Comparison of ENCODE assay signal across 8 cellular contexts in the genomic region with DNA sequence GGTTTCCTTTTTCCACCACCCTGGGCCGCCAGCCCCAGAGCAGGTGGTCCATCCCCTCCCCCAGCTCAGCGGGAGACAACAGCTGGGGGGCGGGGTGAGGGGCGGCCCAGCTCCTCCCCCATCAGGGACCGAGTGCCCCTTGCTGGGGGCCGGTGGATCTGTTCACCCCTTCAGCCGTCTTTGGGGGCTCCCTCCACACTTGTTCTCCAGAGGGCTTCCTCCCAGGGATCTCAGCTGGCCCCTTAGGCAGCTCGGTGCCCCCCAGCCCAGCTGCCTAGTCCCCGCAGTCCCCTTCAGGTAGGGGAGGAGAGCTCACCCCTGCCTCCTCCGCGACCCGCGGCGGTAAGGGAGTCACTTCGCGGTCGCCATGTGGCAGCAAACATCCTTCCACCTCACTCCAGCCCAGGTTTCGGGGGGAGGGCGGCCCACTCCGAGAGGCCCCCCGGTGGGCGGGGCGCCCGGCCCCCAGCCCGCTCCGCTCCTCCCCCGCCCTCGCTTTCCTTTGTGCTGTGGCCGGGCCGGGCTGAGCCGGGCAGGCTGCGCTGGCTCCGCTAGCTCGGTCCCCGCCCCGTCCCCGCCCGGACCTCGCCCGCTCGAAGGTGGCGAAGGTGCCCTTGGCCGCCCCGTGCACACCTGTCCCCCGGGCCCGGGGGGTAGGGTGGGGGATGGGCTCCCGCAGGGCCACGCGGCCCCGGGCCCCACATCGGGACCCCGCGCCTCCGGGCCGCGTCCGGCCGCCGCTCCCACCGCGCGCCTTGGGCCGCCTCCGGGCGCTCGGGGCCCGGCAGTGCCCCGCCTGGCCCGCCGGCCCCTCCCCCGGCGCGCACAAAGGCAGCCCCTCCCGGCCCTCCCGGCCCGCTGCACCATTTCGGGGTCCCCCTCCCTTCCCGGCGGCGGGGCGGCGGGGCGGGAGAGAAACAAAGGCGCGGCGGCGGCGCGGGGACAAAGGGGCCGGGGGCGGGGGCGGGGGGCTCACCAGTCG. TPM values are rescaled to one million over a fixed set of nuclear protein-coding genes. Genes with fewer than 3 reads are reported as not detected.
A peak's percentile ranks its signal among the peaks of the same experiment; 100 is the strongest.
DNase-seq lines count a peak whose midpoint lies in the region; ATAC-seq, FAIRE-seq and TF ChIP-seq lines count a peak whose summit lies in the region.

No MANE protein-coding gene starts in this region.

- peak overlapping the region; percentile 96 for H3K4ac ChIP-seq in neuronal stem cell (ENCODE audit: low read length)

- H2BK120ac ChIP-seq in neuronal stem cell (ENCODE audit: low read depth, low read length) = peak overlapping the region; percentile 93

- no peaks in the 10 kb centered on the region for H3F3A ChIP-seq in Loucy (ENCODE audit: low read depth)

- H3K79me2 ChIP-seq in Loucy (ENCODE audit: insufficient read depth, low read length) = peaks cover 45% of the 10 kb centered on the region

- no peaks in the 10 kb centered on the region for H3K9me3 ChIP-seq in A549
- H3K9me3 ChIP-seq in Loucy (ENCODE audit: insufficient read depth, low read depth, low read length) = no peaks in the 10 kb centered on the region
- H3K9me3 ChIP-seq in neuronal stem cell (replicated peaks in 1 of 2; ENCODE audit: control insufficient read depth in 2 of 2, insufficient read depth in 1 of 2, low read depth in 1 of 2, low read length in 2 of 2) = no peaks in the 10 kb centered on the region

- peak overlapping the region; percentile 12 for H2BK15ac ChIP-seq in neuronal stem cell (ENCODE audit: low read length)

- TF ChIP-seq POLR2A in A549 (IDR thresholded peaks at IDR 0.05; ENCODE audit: low read length) (no peak), GM18951 (IDR thresholded peaks at IDR 0.05; ENCODE audit: extremely low read depth, insufficient read depth, insufficient read length) (peak; percentile 56)

- H3K79me1 ChIP-seq in neuronal stem cell (ENCODE audit: low read depth, low read length) = peaks cover 25% of the 10 kb centered on the region

- no peaks in the 10 kb centered on the region; the same call in 1 of the 2 replicates for H3K36me3 ChIP-seq in Loucy (ENCODE audit: insufficient read depth, low read length)
- peaks cover 29 to 49% of the 10 kb centered on the region in 2 donors for H3K36me3 ChIP-seq in neuronal stem cell (replicated peaks in 1 of 2; ENCODE audit: control insufficient read depth in 2 of 2, insufficient read depth in 2 of 2, low read length in 2 of 2)

- peak overlapping the region; percentile 94 for H3K23ac ChIP-seq in neuronal stem cell (ENCODE audit: low read depth, low read length, poor library complexity)

- H2AFZ ChIP-seq in Loucy (ENCODE audit: low read length) (no peak overlapping the region), neuronal stem cell (ENCODE audit: low read length) (peak overlapping the region; percentile 61)

- no peak for TF ChIP-seq EP300 in A549 (IDR thresholded peaks at IDR 0.05)

- DNase-seq in A549 (ENCODE audit: low read depth in 1 of 2, low spot score in 1 of 2) (no peak), neuronal stem cell (ENCODE audit: low spot score) (peak; percentile 52), LoVo (ENCODE audit: low spot score) (no peak), HPDE6-E6E7 (ENCODE audit: extremely low spot score) (no peak)
- DNase-seq in activated CD8-positive, alpha-beta memory T cell treated with anti-CD3 and anti-CD28 coated beads for 48 hours (ENCODE audit: low read depth in 2 of 3, low spot score in 2 of 3) = peak; percentile 47 to 77 (median 67)

- H4K8ac ChIP-seq in neuronal stem cell (ENCODE audit: low read depth, low read length) = no peak overlapping the region

- peak overlapping the region; percentile 95 for H2BK5ac ChIP-seq in neuronal stem cell (ENCODE audit: low read length)

- in situ Hi-C loops in GM18951 (cut with MboI; ENCODE audit: low sequenced_read_pairs, unreplicated experiment) = no loop called here

- TF ChIP-seq RAD21 in A549 (conservative IDR thresholded peaks at IDR 0.05 in 1 of 2, IDR thresholded peaks at IDR 0.05 in 1 of 2) = no peak

- H3K14ac ChIP-seq in neuronal stem cell (ENCODE audit: low read length) = peak overlapping the region; percentile 94

- H4K20me1 ChIP-seq in Loucy (ENCODE audit: insufficient read depth, low read length, poor library complexity, severe bottlenecking) = peaks cover 34% of the 10 kb centered on the region

- CTCF ChIA-PET in A549 (lab: Yijun Ruan, JAX) = interaction anchor here (0.6 to 19.7 kb wide), 5 partner anchors 9 to 57 kb away, joined by 3 to 241 read pairs (median 9); no protein-coding TSS in a partner anchor

- WGBS in A549 (ENCODE audit: missing lambda C conversion rate) = 4% methylated on average over 13 of the region's 93 CpGs
- WGBS in neuronal stem cell (ENCODE audit: extremely low coverage in 2 of 2, insufficient read length in 2 of 2, insufficient replicate concordance in 1 of 2), 2 donors = no CpG with 5 or more reads among the region's 93 CpGs

- TF ChIP-seq CTCF in A549 (IDR thresholded peaks at IDR 0.05) = no peak
- no peak for TF ChIP-seq CTCF in Loucy (conservative IDR thresholded peaks at IDR 0.05; ENCODE audit: low read length)

- H3K27me3 ChIP-seq in Loucy (ENCODE audit: insufficient read depth, low read length, poor library complexity, severe bottlenecking) (no peaks in the 10 kb centered on the region), neuronal stem cell (ENCODE audit: control insufficient read depth in 3 of 3, insufficient read depth in 3 of 3, low read depth in 1 of 3, low read length in 3 of 3) (no peaks in the 10 kb centered on the region)

- peaks cover 62% of the 10 kb centered on the region for H3K4me1 ChIP-seq in A549
- H3K4me1 ChIP-seq in Loucy (ENCODE audit: insufficient read depth, low read length, poor library complexity, severe bottlenecking) = peaks cover 16% of the 10 kb centered on the region
- peaks cover 41 to 44% of the 10 kb centered on the region in 2 donors for H3K4me1 ChIP-seq in neuronal stem cell (ENCODE audit: control insufficient read depth in 2 of 2, insufficient read depth in 1 of 2, low read depth in 1 of 2, low read length in 2 of 2)

- H3K9me2 ChIP-seq in Loucy (replicated peaks; ENCODE audit: low read depth, low read length) = no peaks in the 10 kb centered on the region

- H4K91ac ChIP-seq in neuronal stem cell (ENCODE audit: low read depth, low read length, poor library complexity) = peak overlapping the region; percentile 92

- H3K9ac ChIP-seq in Loucy (ENCODE audit: low read depth, low read length, poor library complexity, severe bottlenecking) = peak overlapping the region; percentile 71
- H3K9ac ChIP-seq in neuronal stem cell (ENCODE audit: low read depth, low read length, poor library complexity) = peak overlapping the region; percentile 99

- peak overlapping the region; percentile 99 for H3K4me2 ChIP-seq in A549
- H3K4me2 ChIP-seq in Loucy (ENCODE audit: low read depth, low read length, poor library complexity, severe bottlenecking) = peak overlapping the region; percentile 91
- H3K4me2 ChIP-seq in neuronal stem cell (ENCODE audit: insufficient read depth, low read length, poor library complexity, severe bottlenecking) = peak overlapping the region; percentile 87

- H2BK12ac ChIP-seq in neuronal stem cell (ENCODE audit: low read length) = peak overlapping the region; percentile 69

- peak overlapping the region; percentile 99 for H3K4me3 ChIP-seq in A549
- peak overlapping the region; percentile 89 for H3K4me3 ChIP-seq in Loucy (ENCODE audit: low read length, poor library complexity, severe bottlenecking)
- peak overlapping the region; percentile 94 to 96 for H3K4me3 ChIP-seq in neuronal stem cell (ENCODE audit: low read length in 2 of 2)

- H3K27ac ChIP-seq in A549 = peak overlapping the region; percentile 97 to 99
- peak overlapping the region; percentile 88 for H3K27ac ChIP-seq in neuronal stem cell (replicated peaks; ENCODE audit: low read length)

- H2AK5ac ChIP-seq in neuronal stem cell (ENCODE audit: low read depth, low read length) = peak overlapping the region; percentile 68

- peak overlapping the region; percentile 99 for H3K18ac ChIP-seq in neuronal stem cell (ENCODE audit: low read length)

- ATAC-seq in A549 (peak; percentile 15 to 43; a peak in 4 of 6 replicates), esophagus mucosa (peak; percentile 50)

- no peak for FAIRE-seq in A549 (lab: Jason Lieb, UNC)

- POLR2A ChIA-PET in A549 (lab: Yijun Ruan, JAX) = interaction anchor here (1.3 to 2.3 kb wide), 3 partner anchors 22 to 46 kb away, joined by 4 to 9 read pairs (median 5); partner anchors contain the start of genes GRK6 and PDLIM7

RNA-seq across cellular contexts. Expression of gene DBN1, which starts 0.7 kb away (rescaled TPM):
- 32.6 and 47.7 TPM in 2 replicates for polyA plus RNA-seq in A549 (2011; rRNA removed)
- 33.1 and 34.4 TPM in 2 replicates for polyA plus RNA-seq in A549 (2012; cell fraction: cytosol; rRNA removed)
- 374 and 488 TPM in 2 replicates for polyA plus RNA-seq in A549 (2012; cell fraction: nucleus; rRNA removed)
- 92.4 to 118 TPM (median 107 TPM) in 3 replicates for polyA plus RNA-seq in A549 (2017; fragmentation: RNase III; extraction: RNeasy Plus Mini Kit Qiagen cat#74134 plus additional on column Dnase treatment)
- 50.2 and 52.4 TPM in 2 replicates for polyA minus RNA-seq in A549 (2011; rRNA and poly(A)+ RNA removed)
- 27.2 TPM for total RNA-seq in esophagus mucosa
- polyA plus RNA-seq in neuronal stem cell (2013, experiment 1 of 2) = 205 TPM
- 197 TPM for polyA plus RNA-seq in neuronal stem cell (2013, experiment 2 of 2)

RNA-seq across cellular contexts. Expression of gene PDLIM7, which starts 24.7 kb away (rescaled TPM):
- polyA plus RNA-seq in A549 (2011; rRNA removed) (26.1 and 30.7 TPM in 2 replicates), A549 (2017; fragmentation: RNase III; extraction: RNeasy Plus Mini Kit Qiagen cat#74134 plus additional on column Dnase treatment) (120 to 141 TPM (median 124 TPM) in 3 replicates)
- polyA plus RNA-seq in A549 (2012; cell fraction: cytosol; rRNA removed) = 91.5 and 139 TPM in 2 replicates
- polyA plus RNA-seq in A549 (2012; cell fraction: nucleus; rRNA removed) = 252 and 329 TPM in 2 replicates
- polyA minus RNA-seq in A549 (2011; rRNA and poly(A)+ RNA removed) = 22.0 and 27.9 TPM in 2 replicates
- total RNA-seq in esophagus mucosa = 23.0 TPM
- polyA plus RNA-seq in neuronal stem cell (2013, experiment 1 of 2) = 206 TPM
- polyA plus RNA-seq in neuronal stem cell (2013, experiment 2 of 2) = 193 TPM

RNA-seq across cellular contexts. Expression of gene PRR7, which starts 26.1 kb away (rescaled TPM):
- polyA plus RNA-seq in A549 (2011; rRNA removed) (1.8 and 2.2 TPM in 2 replicates), A549 (2017; fragmentation: RNase III; extraction: RNeasy Plus Mini Kit Qiagen cat#74134 plus additional on column Dnase treatment) (11.0 to 12.1 TPM (median 11.2 TPM) in 3 replicates)
- polyA plus RNA-seq in A549 (2012; cell fraction: cytosol; rRNA removed) = 25.9 and 43.4 TPM in 2 replicates
- 39.8 and 85.8 TPM in 2 replicates for polyA plus RNA-seq in A549 (2012; cell fraction: nucleus; rRNA removed)
- polyA minus RNA-seq in A549 (2011; rRNA and poly(A)+ RNA removed) = 0.58 and 0.95 TPM in 2 replicates
- 4.3 TPM for total RNA-seq in esophagus mucosa
- polyA plus RNA-seq in neuronal stem cell (2013, experiment 1 of 2) = 26.8 TPM
- polyA plus RNA-seq in neuronal stem cell (2013, experiment 2 of 2) = 26.8 TPM

RNA-seq across cellular contexts. Expression of gene DOK3, which starts 36.9 kb away (rescaled TPM):
- 1.3 and 1.8 TPM in 2 replicates for polyA plus RNA-seq in A549 (2011; rRNA removed)
- 2.9 and 4.2 TPM in 2 replicates for polyA plus RNA-seq in A549 (2012; cell fraction: cytosol; rRNA removed)
- 26.3 and 29.7 TPM in 2 replicates for polyA plus RNA-seq in A549 (2012; cell fraction: nucleus; rRNA removed)
- 7.1 to 9.1 TPM (median 7.4 TPM) in 3 replicates for polyA plus RNA-seq in A549 (2017; fragmentation: RNase III; extraction: RNeasy Plus Mini Kit Qiagen cat#74134 plus additional on column Dnase treatment)
- polyA minus RNA-seq in A549 (2011; rRNA and poly(A)+ RNA removed) = 0.54 and 2.0 TPM in 2 replicates
- total RNA-seq in esophagus mucosa = 3.3 TPM
- polyA plus RNA-seq in neuronal stem cell (2013, experiment 1 of 2) = 1.2 TPM
- polyA plus RNA-seq in neuronal stem cell (2013, experiment 2 of 2) = 1.2 TPM

RNA-seq across cellular contexts. Expression of gene DDX41, which starts 44.0 kb away (rescaled TPM):
- 87.7 and 90.7 TPM in 2 replicates for polyA plus RNA-seq in A549 (2011; rRNA removed)
- polyA plus RNA-seq in A549 (2012; cell fraction: cytosol; rRNA removed) = 180 and 211 TPM in 2 replicates
- polyA plus RNA-seq in A549 (2012; cell fraction: nucleus; rRNA removed) = 290 and 366 TPM in 2 replicates
- polyA plus RNA-seq in A549 (2017; fragmentation: RNase III; extraction: RNeasy Plus Mini Kit Qiagen cat#74134 plus additional on column Dnase treatment) = 121 to 177 TPM (median 172 TPM) in 3 replicates
- polyA minus RNA-seq in A549 (2011; rRNA and poly(A)+ RNA removed) = 65.9 and 74.8 TPM in 2 replicates
- 64.2 TPM for total RNA-seq in esophagus mucosa
- 67.4 TPM for polyA plus RNA-seq in neuronal stem cell (2013, experiment 1 of 2)
- 68.2 TPM for polyA plus RNA-seq in neuronal stem cell (2013, experiment 2 of 2)

Comparison
In these comparisons a context has a peak if more than half of its experiments do, and no peak if none do; other contexts are left out.
1. DNase-seq: peak in activated CD8-positive, alpha-beta memory T cell treated with anti-CD3 and anti-CD28 coated beads for 48 hours (3 of 3) and neuronal stem cell (single experiment); none in A549 (0 of 2), LoVo (single experiment) and HPDE6-E6E7 (single experiment).
2. Peak in every context shown above with its lines, with median percentiles within 50 percentile points of each other: H3K4me2 ChIP-seq and H3K4me3 ChIP-seq.